ENCODE assay signal across 9 cellular contexts in genomic region chr16:50371936-50372595, GRCh38. TPM values are rescaled to one million over a fixed set of nuclear protein-coding genes. Genes with fewer than 3 reads are reported as not detected.
DNase-seq lines count a peak whose midpoint lies in the region; ATAC-seq and TF ChIP-seq lines count a peak whose summit lies in the region.
"Had no signal": no experiment of that assay in that cellular context is flagged by ENCODE, and none has a peak within 500 bp of the region (broad histone marks: within the 10 kb centered on the region; RNA-seq: fewer than 3 reads in every experiment).

No MANE protein-coding gene starts in this region.

- no peaks in the 10 kb centered on the region for H3K9me3 ChIP-seq in RWPE2 (ENCODE audit: severe bottlenecking)

- DNase-seq in DMS114 treated with DMSO at 0.1 percent for 48 hours (lab: John Stamatoyannopoulos, UW; ENCODE audit: unreplicated experiment) (peak; percentile 17), RWPE2 (ENCODE audit: low spot score) (no peak), foreskin fibroblast (peak in 1 of 2 donors; percentile 49), osteocyte (ENCODE audit: extremely low spot score, unreplicated experiment) (no peak), MV-4-11 (lab: John Stamatoyannopoulos, UW) (no peak), mesenteric fat pad (ENCODE audit: low spot score) (no peak), NCI-H2029 (lab: John Stamatoyannopoulos, UW) (no peak)

- peaks cover 17% of the 10 kb centered on the region for H3K27me3 Mint-ChIP-seq in osteocyte (ENCODE audit: unreplicated experiment)
- H3K27me3 Mint-ChIP-seq: activated naive CD8-positive, alpha-beta T cell had no signal

- peaks cover 15% of the 10 kb centered on the region for H3K4me1 Mint-ChIP-seq in osteocyte (ENCODE audit: unreplicated experiment)

- TF ChIP-seq CTCF in RWPE2 (IDR thresholded peaks at IDR 0.05; ENCODE audit: poor library complexity, severe bottlenecking) (peak; percentile 31), foreskin fibroblast (IDR thresholded peaks at IDR 0.05; ENCODE audit: low read depth, low read length) (peak; percentile 33), osteocyte (IDR thresholded peaks at IDR 0.05) (peak; percentile 44)

- no peak overlapping the region for H3K4me3 Mint-ChIP-seq in osteocyte (ENCODE audit: unreplicated experiment)
- H3K4me3 Mint-ChIP-seq: activated naive CD8-positive, alpha-beta T cell had no signal

- H3K27ac Mint-ChIP-seq in osteocyte (ENCODE audit: unreplicated experiment) = no peak overlapping the region
- H3K27ac Mint-ChIP-seq: activated naive CD8-positive, alpha-beta T cell had no signal

- H3K4me3 ChIP-seq in RWPE2 (ENCODE audit: severe bottlenecking) (no peak overlapping the region), foreskin fibroblast (ENCODE audit: low read depth in 1 of 2, low read length in 2 of 2) (no peak overlapping the region)

- H3K9me3 Mint-ChIP-seq in osteocyte (ENCODE audit: unreplicated experiment) = no peaks in the 10 kb centered on the region

- H3K27ac ChIP-seq in RWPE2 (ENCODE audit: poor library complexity, severe bottlenecking) = no peak overlapping the region

- ATAC-seq in RWPE2 (ENCODE audit: low read depth) (no peak), HG02840 (IDR thresholded peaks at IDR 0.05; ENCODE audit: low FRiP score, unreplicated experiment) (no peak)

- no peaks in the 10 kb centered on the region for H3K27me3 ChIP-seq in RWPE2 (ENCODE audit: insufficient read depth, poor library complexity, severe bottlenecking)

- H3K36me3 ChIP-seq in RWPE2 (ENCODE audit: low read depth) = peaks cover 6% of the 10 kb centered on the region

- peaks cover 5% of the 10 kb centered on the region for H3K4me1 ChIP-seq in RWPE2 (ENCODE audit: insufficient read depth, poor library complexity, severe bottlenecking)

- H3K36me3 Mint-ChIP-seq in osteocyte (ENCODE audit: unreplicated experiment) = no peaks in the 10 kb centered on the region

RNA-seq across cellular contexts. Expression of gene BRD7, which starts 3.3 kb away (rescaled TPM):
- total RNA-seq in osteocyte (58.4 and 72.3 TPM in 2 replicates), mesenteric fat pad (52.6 TPM)
